Comparison of ENCODE assay signal across 13 cellular contexts in the genomic region with DNA sequence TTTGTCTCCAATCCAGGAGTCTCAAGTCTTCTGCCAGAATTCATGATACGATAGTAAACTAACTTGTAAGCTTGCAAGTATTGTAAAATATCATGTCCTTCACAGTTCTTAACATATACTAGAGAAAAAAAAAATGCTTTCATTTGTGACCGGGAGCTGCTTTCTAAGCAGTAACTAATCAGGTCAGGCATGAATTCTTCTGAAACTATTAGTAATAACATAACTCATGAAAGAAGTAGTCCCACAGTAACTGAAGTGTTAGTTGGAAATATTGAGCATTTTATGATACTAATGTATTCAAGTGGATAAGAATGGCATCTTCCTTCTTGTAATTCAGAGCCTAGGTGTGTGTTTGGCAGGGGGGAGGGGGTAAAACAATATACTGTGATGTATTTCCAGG.
"Had no signal": no experiment of that assay in that cellular context is flagged by ENCODE, and none has a peak within 500 bp of the region (broad histone marks: within the 10 kb centered on the region; RNA-seq: fewer than 3 reads in every experiment).

No MANE protein-coding gene starts in this region.

- H3K36me3 Mint-ChIP-seq: activated naive CD8-positive, alpha-beta T cell had no signal

- ATAC-seq: effector memory CD8-positive, alpha-beta T cell had no signal

- H3K27me3 ChIP-seq: upper lobe of left lung had no signal

- H3K27ac ChIP-seq: epithelial cell of prostate, left ventricle myocardium inferior, upper lobe of left lung had no signal

- FAIRE-seq: keratinocyte had no signal

- DNase-seq: activated T-cell treated with anti-CD3 and anti-CD28 coated beads, Interleukin-2, amount 50 U/mL, for 1 hour; amygdala; cerebellar nuclear complex; effector memory CD8-positive, alpha-beta T cell; left ventricle myocardium inferior; mesenchymal stem cell; stimulated activated CD4-positive, alpha-beta T cell treated with anti-CD3 and anti-CD28 coated beads, Interleukin-12 subunit alpha, Interleukin-12 subunit beta, amount 100 ng/mL, for 4 hours; stimulated activated naive CD4-positive, alpha-beta T cell; upper lobe of left lung had no signal

- H3K4me3 Mint-ChIP-seq: activated naive CD8-positive, alpha-beta T cell; dendritic cell treated with granulocyte-macrophage colony-stimulating factor and Interleukin-4, amounts not matched to agents 40 ng/mL and 50 ng/mL, for 4 days; effector memory CD8-positive, alpha-beta T cell had no signal

- H3K36me3 ChIP-seq: left ventricle myocardium inferior, upper lobe of left lung had no signal

- H3K27ac Mint-ChIP-seq: activated naive CD8-positive, alpha-beta T cell; dendritic cell treated with granulocyte-macrophage colony-stimulating factor and Interleukin-4, amounts not matched to agents 40 ng/mL and 50 ng/mL, for 4 days; effector memory CD8-positive, alpha-beta T cell had no signal

- H3K4me3 ChIP-seq: left ventricle myocardium inferior, upper lobe of left lung had no signal

- H3K27me3 Mint-ChIP-seq: activated naive CD8-positive, alpha-beta T cell; dendritic cell treated with granulocyte-macrophage colony-stimulating factor and Interleukin-4, amounts not matched to agents 40 ng/mL and 50 ng/mL, for 4 days; effector memory CD8-positive, alpha-beta T cell had no signal

- H3K4me1 ChIP-seq: left ventricle myocardium inferior, upper lobe of left lung had no signal
